In genomic region chr5:150081541-150082283, GRCh38 we compare ENCODE assay signal across 8 cellular contexts. TPM values are rescaled to one million over a fixed set of nuclear protein-coding genes. Genes with fewer than 3 reads are reported as not detected.
DNase-seq lines count a peak whose midpoint lies in the region; ATAC-seq and TF ChIP-seq lines count a peak whose summit lies in the region.

No MANE protein-coding gene starts in this region.

- H3K27ac Mint-ChIP-seq in stimulated activated memory B cell treated with anti-CD40 and anti-IgM and Interleukin-4, amounts not matched to agents 10 μg/mL and 1 μg/mL and 100 μg/mL, for 72 hours = peak overlapping the region; percentile 24

- H3K9ac ChIP-seq in PC-3 (ENCODE audit: low read length) = no peak overlapping the region

- H3K36me3 ChIP-seq in PC-3 (ENCODE audit: low read depth, low read length) (no peaks in the 10 kb centered on the region), left ventricle myocardium inferior (no peaks in the 10 kb centered on the region)

- H3K4me3 Mint-ChIP-seq in stimulated activated memory B cell treated with anti-CD40 and anti-IgM and Interleukin-4, amounts not matched to agents 10 μg/mL and 1 μg/mL and 100 μg/mL, for 72 hours = peak overlapping the region; percentile 40
- H3K4me3 Mint-ChIP-seq in activated T-cell treated with anti-CD3 and anti-CD28 coated beads, Interleukin-2, amount 50 U/mL, for 4 hours = no peak overlapping the region

- H2AFZ ChIP-seq in PC-3 (ENCODE audit: low read length) = no peak overlapping the region

- intact Hi-C loops in PC-3 (cut with micrococcal nuclease) (no loop called here), left ventricle myocardium inferior (cut with micrococcal nuclease) (no loop called here)

- TF ChIP-seq POLR2A in GM18505 (IDR thresholded peaks at IDR 0.05; ENCODE audit: borderline replicate concordance, extremely low read depth, insufficient read depth, insufficient read length) = peak; percentile 33

- H3K9me2 ChIP-seq in PC-3 (replicated peaks; ENCODE audit: low read length) = no peaks in the 10 kb centered on the region

- peaks cover 43% of the 10 kb centered on the region for H3K4me1 Mint-ChIP-seq in stimulated activated memory B cell treated with anti-CD40 and anti-IgM and Interleukin-4, amounts not matched to agents 10 μg/mL and 1 μg/mL and 100 μg/mL, for 72 hours
- no peaks in the 10 kb centered on the region for H3K4me1 Mint-ChIP-seq in activated T-cell treated with anti-CD3 and anti-CD28 coated beads, Interleukin-2, amount 50 U/mL, for 4 hours (ENCODE audit: low read depth)

- no peaks in the 10 kb centered on the region for H3F3A ChIP-seq in PC-3 (ENCODE audit: low read length, unreplicated experiment)

- no peak overlapping the region for H3K4me2 ChIP-seq in PC-3 (ENCODE audit: low read length)

- TF ChIP-seq CTCF in PC-3 (conservative IDR thresholded peaks at IDR 0.05; ENCODE audit: low read depth, low read length) (no peak), left ventricle myocardium inferior (IDR thresholded peaks at IDR 0.05; ENCODE audit: borderline replicate concordance) (no peak)

- H3K4me3 ChIP-seq in PC-3 (ENCODE audit: low read length) = no peak overlapping the region
- H3K4me3 ChIP-seq in left ventricle myocardium inferior = no peak overlapping the region

- H3K27me3 ChIP-seq in PC-3 (ENCODE audit: low read length) = peaks cover 24% of the 10 kb centered on the region; the same call in 1 of the 2 replicates
- H3K27me3 ChIP-seq in left ventricle myocardium inferior (ENCODE audit: low read depth) = peaks cover 13% of the 10 kb centered on the region

- H3K9me3 ChIP-seq in PC-3 (ENCODE audit: low read length) (no peaks in the 10 kb centered on the region), left ventricle myocardium inferior (replicated peaks) (no peaks in the 10 kb centered on the region)

- no peaks in the 10 kb centered on the region for H3K9me3 Mint-ChIP-seq in stimulated activated memory B cell treated with anti-CD40 and anti-IgM and Interleukin-4, amounts not matched to agents 10 μg/mL and 1 μg/mL and 100 μg/mL, for 72 hours
- H3K9me3 Mint-ChIP-seq in activated T-cell treated with anti-CD3 and anti-CD28 coated beads, Interleukin-2, amount 50 U/mL, for 4 hours = no peaks in the 10 kb centered on the region

- no peaks in the 10 kb centered on the region for H3K79me2 ChIP-seq in PC-3 (ENCODE audit: low read length)

- DNase-seq in PC-3 (no peak), left ventricle myocardium inferior (peak; percentile 63), HK-2 (ENCODE audit: unreplicated experiment) (no peak)
- DNase-seq in effector CD4-positive, alpha-beta T cell = no peak
- DNase-seq in activated T-cell treated with anti-CD3 and anti-CD28 coated beads, Interleukin-2, amount 50 U/mL, for 4 hours = no peak

- H3K27ac ChIP-seq in PC-3 (ENCODE audit: low read length) = no peak overlapping the region
- peak overlapping the region; percentile 39 for H3K27ac ChIP-seq in left ventricle myocardium inferior (replicated peaks)

- no peaks in the 10 kb centered on the region for H3K36me3 Mint-ChIP-seq in stimulated activated memory B cell treated with anti-CD40 and anti-IgM and Interleukin-4, amounts not matched to agents 10 μg/mL and 1 μg/mL and 100 μg/mL, for 72 hours
- H3K36me3 Mint-ChIP-seq in activated T-cell treated with anti-CD3 and anti-CD28 coated beads, Interleukin-2, amount 50 U/mL, for 4 hours (ENCODE audit: insufficient read depth) = no peaks in the 10 kb centered on the region

- POLR2A ChIA-PET in PC-3 (lab: Charles Lee; ENCODE audit: unreplicated experiment) = no interaction called here

- CTCF ChIA-PET in PC-3 (lab: Charles Lee) = interaction anchor here (0.6 kb wide), 1 partner anchor 61 kb away, joined by 3 read pairs; no protein-coding TSS in a partner anchor

- ATAC-seq in GM18505 (IDR thresholded peaks at IDR 0.05; ENCODE audit: unreplicated experiment) = peak; percentile 89
- peak; percentile 80 for ATAC-seq in HG02678 (IDR thresholded peaks at IDR 0.05; ENCODE audit: unreplicated experiment)
- peak; percentile 73 for ATAC-seq in PC-3
- peak; percentile 90 for ATAC-seq in stimulated activated memory B cell treated with anti-CD40 and anti-IgM and Interleukin-4, amounts not matched to agents 10 μg/mL and 1 μg/mL and 100 μg/mL, for 72 hours
- no peak for ATAC-seq in activated T-cell treated with anti-CD3 and anti-CD28 coated beads, Interleukin-2, amount 50 U/mL, for 4 hours

- no peaks in the 10 kb centered on the region; the same call in 1 of the 2 replicates for H3K4me1 ChIP-seq in PC-3 (ENCODE audit: insufficient read depth, low read length)
- H3K4me1 ChIP-seq in left ventricle myocardium inferior = no peaks in the 10 kb centered on the region

- no peaks in the 10 kb centered on the region for H4K20me1 ChIP-seq in PC-3 (ENCODE audit: low read length)

- H3K27me3 Mint-ChIP-seq in stimulated activated memory B cell treated with anti-CD40 and anti-IgM and Interleukin-4, amounts not matched to agents 10 μg/mL and 1 μg/mL and 100 μg/mL, for 72 hours = peaks cover 14% of the 10 kb centered on the region
- H3K27me3 Mint-ChIP-seq in activated T-cell treated with anti-CD3 and anti-CD28 coated beads, Interleukin-2, amount 50 U/mL, for 4 hours (ENCODE audit: low read depth) = peaks cover 38% of the 10 kb centered on the region

- BruUV-seq in PC-3 (replicated peaks; lab: Mats Ljungman, UMichigan) = no TSS peak

RNA-seq across cellular contexts. Expression of gene CSF1R, which starts 4.6 kb away (rescaled TPM):
- not detected in 2 replicates for total RNA-seq in PC-3 (2014; rRNA removed)
- total RNA-seq in left ventricle myocardium inferior = 15.5 TPM
- under 1 TPM; 0.10 to 0.46 (median 0.26) TPM for total RNA-seq in activated T-cell treated with anti-CD3 and anti-CD28 coated beads, Interleukin-2, amount 50 U/mL, for 4 hours

Comparison
In these comparisons a context has a peak if more than half of its experiments do, and no peak if none do; other contexts are left out.
1. ATAC-seq: peak in GM18505 (single experiment), HG02678 (single experiment), PC-3 (single experiment) and stimulated activated memory B cell treated with anti-CD40 and anti-IgM and Interleukin-4, amounts not matched to agents 10 μg/mL and 1 μg/mL and 100 μg/mL, for 72 hours (single experiment); none in activated T-cell treated with anti-CD3 and anti-CD28 coated beads, Interleukin-2, amount 50 U/mL, for 4 hours (0 of 2).
2. RNA of gene CSF1R, which starts 4.6 kb away (total RNA-seq): 15.5 TPM in left ventricle myocardium inferior (single experiment); 0.10 to 0.46 TPM in activated T-cell treated with anti-CD3 and anti-CD28 coated beads, Interleukin-2, amount 50 U/mL, for 4 hours and not detected in PC-3; every median in the first group is over 10 times any median in the second.